ENCODE assay signal across 14 cellular contexts in genomic region chr2:40746150-40746549, GRCh38.
DNase-seq lines count a peak whose midpoint lies in the region; ATAC-seq and TF ChIP-seq lines count a peak whose summit lies in the region.
"Had no signal": no experiment of that assay in that cellular context is flagged by ENCODE, and none has a peak within 500 bp of the region (broad histone marks: within the 10 kb centered on the region; RNA-seq: fewer than 3 reads in every experiment).

No MANE protein-coding gene starts in this region.

- intact Hi-C loops in left ventricle myocardium superior (cut with micrococcal nuclease) = no loop called here
- intact Hi-C loops in activated T-helper 2 cell treated with anti-CD3 and anti-CD28 coated beads, Interferon-gamma antibody, Interleukin-2, Interleukin-4, amounts not matched to agents 10 μg/mL and 5 μg/mL and 100 μg/mL, durations not matched to agents 14 hours and 24 hours and 36 hours (cut with micrococcal nuclease) = no loop called here

- H3K4me1 ChIP-seq in right atrium auricular region = no peaks in the 10 kb centered on the region
- H3K4me1 ChIP-seq in Loucy (ENCODE audit: insufficient read depth, low read length, poor library complexity, severe bottlenecking) = no peaks in the 10 kb centered on the region
- H3K4me1 ChIP-seq: thyroid gland had no signal

- H3K4me3 Mint-ChIP-seq in naive thymus-derived CD8-positive, alpha-beta T cell = no peak overlapping the region
- H3K4me3 Mint-ChIP-seq in activated T-helper 2 cell treated with anti-CD3 and anti-CD28 coated beads, Interferon-gamma antibody, Interleukin-2, Interleukin-4, amounts not matched to agents 10 μg/mL and 5 μg/mL and 100 μg/mL, durations not matched to agents 14 hours and 24 hours and 36 hours (ENCODE audit: low read depth) = no peak overlapping the region
- H3K4me3 Mint-ChIP-seq: central memory CD8-positive, alpha-beta T cell; memory B cell; neural crest cell had no signal

- no peaks in the 10 kb centered on the region for H3F3A ChIP-seq in Loucy (ENCODE audit: low read depth)

- H3K9ac ChIP-seq in Loucy (ENCODE audit: low read depth, low read length, poor library complexity, severe bottlenecking) = no peak overlapping the region

- H3K27me3 ChIP-seq in right atrium auricular region = no peaks in the 10 kb centered on the region
- H3K27me3 ChIP-seq in Loucy (ENCODE audit: insufficient read depth, low read length, poor library complexity, severe bottlenecking) = no peaks in the 10 kb centered on the region
- H3K27me3 ChIP-seq: MG63, thyroid gland had no signal

- no peaks in the 10 kb centered on the region for H3K9me2 ChIP-seq in Loucy (replicated peaks; ENCODE audit: low read depth, low read length)

- no peaks in the 10 kb centered on the region for H3K27me3 Mint-ChIP-seq in naive thymus-derived CD8-positive, alpha-beta T cell
- H3K27me3 Mint-ChIP-seq in activated T-helper 2 cell treated with anti-CD3 and anti-CD28 coated beads, Interferon-gamma antibody, Interleukin-2, Interleukin-4, amounts not matched to agents 10 μg/mL and 5 μg/mL and 100 μg/mL, durations not matched to agents 14 hours and 24 hours and 36 hours (ENCODE audit: low read depth) = no peaks in the 10 kb centered on the region
- H3K27me3 Mint-ChIP-seq: central memory CD8-positive, alpha-beta T cell; memory B cell had no signal

- H3K27ac Mint-ChIP-seq in naive thymus-derived CD8-positive, alpha-beta T cell = no peak overlapping the region
- H3K27ac Mint-ChIP-seq in activated T-helper 2 cell treated with anti-CD3 and anti-CD28 coated beads, Interferon-gamma antibody, Interleukin-2, Interleukin-4, amounts not matched to agents 10 μg/mL and 5 μg/mL and 100 μg/mL, durations not matched to agents 14 hours and 24 hours and 36 hours = no peak overlapping the region
- H3K27ac Mint-ChIP-seq: memory B cell had no signal

- no peaks in the 10 kb centered on the region for H3K36me3 Mint-ChIP-seq in naive thymus-derived CD8-positive, alpha-beta T cell
- H3K36me3 Mint-ChIP-seq in activated T-helper 2 cell treated with anti-CD3 and anti-CD28 coated beads, Interferon-gamma antibody, Interleukin-2, Interleukin-4, amounts not matched to agents 10 μg/mL and 5 μg/mL and 100 μg/mL, durations not matched to agents 14 hours and 24 hours and 36 hours (ENCODE audit: low read depth) = no peaks in the 10 kb centered on the region
- H3K36me3 Mint-ChIP-seq: memory B cell had no signal

- H3K9me3 ChIP-seq in right atrium auricular region (no peaks in the 10 kb centered on the region), Loucy (ENCODE audit: insufficient read depth, low read depth, low read length) (no peaks in the 10 kb centered on the region)
- H3K9me3 ChIP-seq: MG63, thyroid gland had no signal

- DNase-seq in left ventricle myocardium superior (peak; percentile 18), right atrium auricular region (ENCODE audit: low spot score) (no peak)
- DNase-seq in naive thymus-derived CD8-positive, alpha-beta T cell = no peak
- DNase-seq in stimulated activated CD8-positive, alpha-beta memory T cell treated with anti-CD3 and anti-CD28 coated beads, Interleukin-4, amount 100 ng/mL, for 48 hours = no peak
- DNase-seq in activated T-helper 2 cell treated with anti-CD3 and anti-CD28 coated beads, Interferon-gamma antibody, Interleukin-2, Interleukin-4, amounts not matched to agents 10 μg/mL and 5 μg/mL and 100 μg/mL, durations not matched to agents 14 hours and 24 hours and 36 hours (ENCODE audit: low spot score) = no peak
- DNase-seq: activated CD4-positive, alpha-beta T cell treated with anti-CD3 and anti-CD28 coated beads, Interleukin-2, amount 50 U/mL, for 1 hour; MG63; thyroid gland had no signal

- H3K4me3 ChIP-seq in right atrium auricular region (no peak overlapping the region), Loucy (ENCODE audit: low read length, poor library complexity, severe bottlenecking) (no peak overlapping the region)
- H3K4me3 ChIP-seq: MG63, thyroid gland had no signal

- no peak for TF ChIP-seq CTCF in right atrium auricular region (IDR thresholded peaks at IDR 0.05)
- no peak for TF ChIP-seq CTCF in Loucy (conservative IDR thresholded peaks at IDR 0.05; ENCODE audit: low read length)

- H3K4me2 ChIP-seq in Loucy (ENCODE audit: low read depth, low read length, poor library complexity, severe bottlenecking) = no peak overlapping the region

- H3K27ac ChIP-seq in right atrium auricular region = no peak overlapping the region
- H3K27ac ChIP-seq: thyroid gland had no signal

- ATAC-seq in left ventricle myocardium superior (peak; percentile 76), SK-N-SH treated with all-trans-retinoic acid at 6 μM for 48 hours (peak; percentile 68), GM18861 (IDR thresholded peaks at IDR 0.05; ENCODE audit: unreplicated experiment) (no peak)
- no peak for ATAC-seq in naive thymus-derived CD8-positive, alpha-beta T cell

- no peaks in the 10 kb centered on the region for H4K20me1 ChIP-seq in Loucy (ENCODE audit: insufficient read depth, low read length, poor library complexity, severe bottlenecking)

- peaks cover 0 to 8% (median 0%) of the 10 kb centered on the region in 9 donors for H3K9me3 Mint-ChIP-seq in naive thymus-derived CD8-positive, alpha-beta T cell
- H3K9me3 Mint-ChIP-seq in activated T-helper 2 cell treated with anti-CD3 and anti-CD28 coated beads, Interferon-gamma antibody, Interleukin-2, Interleukin-4, amounts not matched to agents 10 μg/mL and 5 μg/mL and 100 μg/mL, durations not matched to agents 14 hours and 24 hours and 36 hours = no peaks in the 10 kb centered on the region
- H3K9me3 Mint-ChIP-seq: memory B cell, neural crest cell had no signal

- H3K4me1 Mint-ChIP-seq in naive thymus-derived CD8-positive, alpha-beta T cell = no peaks in the 10 kb centered on the region
- H3K4me1 Mint-ChIP-seq in activated T-helper 2 cell treated with anti-CD3 and anti-CD28 coated beads, Interferon-gamma antibody, Interleukin-2, Interleukin-4, amounts not matched to agents 10 μg/mL and 5 μg/mL and 100 μg/mL, durations not matched to agents 14 hours and 24 hours and 36 hours (ENCODE audit: low read depth) = no peaks in the 10 kb centered on the region
- H3K4me1 Mint-ChIP-seq: central memory CD8-positive, alpha-beta T cell; memory B cell; neural crest cell had no signal

- H3K36me3 ChIP-seq in right atrium auricular region (no peaks in the 10 kb centered on the region), Loucy (ENCODE audit: insufficient read depth, low read length) (no peaks in the 10 kb centered on the region)
- H3K36me3 ChIP-seq: MG63, thyroid gland had no signal

- H2AFZ ChIP-seq in Loucy (ENCODE audit: low read length) = peak overlapping the region; percentile 52; the same call in 1 of the 2 replicates

- POLR2A ChIA-PET in naive thymus-derived CD8-positive, alpha-beta T cell (lab: Charles Lee) = no interaction called here

- H3K79me2 ChIP-seq in Loucy (ENCODE audit: insufficient read depth, low read length) = no peaks in the 10 kb centered on the region

TF ChIP-seq in SK-N-SH treated with all-trans-retinoic acid at 6 μM for 48 hours, 23 proteins besides CTCF, POLR2A, EP300 and RAD21 (continues in another document):
- TF ChIP-seq TSHZ2 (CRISPR knock-in tag; IDR thresholded peaks at IDR 0.05) (no peak), CSDC2 (CRISPR knock-in tag; IDR thresholded peaks at IDR 0.05) (no peak), ZNF565 (CRISPR knock-in tag; conservative IDR thresholded peaks at IDR 0.05; ENCODE audit: low read depth) (no peak), RARB (CRISPR knock-in tag; IDR thresholded peaks at IDR 0.05) (no peak), TOX (CRISPR knock-in tag; IDR thresholded peaks at IDR 0.05; ENCODE audit: borderline replicate concordance) (no peak), GLIS3 (CRISPR knock-in tag; IDR thresholded peaks at IDR 0.05) (no peak), BACH2 (CRISPR knock-in tag; IDR thresholded peaks at IDR 0.05; ENCODE audit: borderline replicate concordance) (no peak), ZFP3 (CRISPR knock-in tag; IDR thresholded peaks at IDR 0.05) (no peak), TCF4 (CRISPR knock-in tag; IDR thresholded peaks at IDR 0.05; ENCODE audit: borderline replicate concordance) (no peak), PATZ1 (CRISPR knock-in tag; IDR thresholded peaks at IDR 0.05; ENCODE audit: borderline replicate concordance) (no peak)

Comparison
In these comparisons a context has a peak if more than half of its experiments do, and no peak if none do; other contexts are left out.
1. ATAC-seq: peak in left ventricle myocardium superior (single experiment) and SK-N-SH treated with all-trans-retinoic acid at 6 μM for 48 hours (single experiment); none in GM18861 (single experiment) and naive thymus-derived CD8-positive, alpha-beta T cell (0 of 2).